In genomic region chr22:35973388-35973787, GRCh38 we compare ENCODE assay signal across 13 cellular contexts. TPM values are rescaled to one million over a fixed set of nuclear protein-coding genes. Genes with fewer than 3 reads are reported as not detected.
DNase-seq lines count a peak whose midpoint lies in the region; ATAC-seq and TF ChIP-seq lines count a peak whose summit lies in the region.
"Had no signal": no experiment of that assay in that cellular context is flagged by ENCODE, and none has a peak within 500 bp of the region (broad histone marks: within the 10 kb centered on the region; RNA-seq: fewer than 3 reads in every experiment).

No MANE protein-coding gene starts in this region.

- ATAC-seq in body of pancreas (peak; percentile 82), lower lobe of right lung (peak in 1 of 2 donors; percentile 27), GM21576 (IDR thresholded peaks at IDR 0.05; ENCODE audit: unreplicated experiment) (no peak), psoas muscle (no peak)
- no peak for ATAC-seq in activated CD4-positive, CD25-positive, alpha-beta regulatory T cell treated with anti-CD3 and anti-CD28 coated beads, Interleukin-2, amount 50 U/mL, for 24 hours

- H3K9ac ChIP-seq in smooth muscle cell (ENCODE audit: low read depth): no peak overlapping the region

- H3K4me2 ChIP-seq in smooth muscle cell: peak overlapping the region; percentile 80

- H3K27ac ChIP-seq in ACC112 (ENCODE audit: low read depth, low read length) (0 out of 2 replicates have a peak overlapping the region, but pooled peaks have one; percentile 51), body of pancreas (peak overlapping the region; percentile 70 to 92 (median 78)), lower lobe of right lung (peak overlapping the region; percentile 75), smooth muscle cell (ENCODE audit: low read depth) (peak overlapping the region; percentile 68), psoas muscle (no peak overlapping the region)
- H3K27ac ChIP-seq: SJCRH30 had no signal

- TF ChIP-seq POLR2A in body of pancreas (IDR thresholded peaks at IDR 0.05): no peak

- H4K20me1 ChIP-seq in smooth muscle cell (ENCODE audit: low read depth): peaks cover 92% of the 10 kb centered on the region

- peak; percentile 31 to 63 (median 42) for DNase-seq in body of pancreas
- DNase-seq in lower lobe of right lung: no peak
- no peak for DNase-seq in smooth muscle cell (lab: John Stamatoyannopoulos, UW; ENCODE audit: unreplicated experiment)
- no peak for DNase-seq in NCI-H748 treated with DMSO at 0.1 percent for 48 hours (lab: John Stamatoyannopoulos, UW)
- no peak for DNase-seq in psoas muscle
- DNase-seq: DMS153; effector memory CD4-positive, alpha-beta T cell; NCI-H2081; SJCRH30 had no signal

- H3K4me3 ChIP-seq in ACC112 (ENCODE audit: low read depth, low read length) (no peak overlapping the region), body of pancreas (no peak overlapping the region), lower lobe of right lung (no peak overlapping the region), smooth muscle cell (no peak overlapping the region), psoas muscle (no peak overlapping the region)
- H3K4me3 ChIP-seq: SJCRH30 had no signal

- no peaks in the 10 kb centered on the region for H3K27me3 ChIP-seq in ACC112 (ENCODE audit: insufficient read depth, low read length)
- no peaks in the 10 kb centered on the region for H3K27me3 ChIP-seq in body of pancreas
- H3K27me3 ChIP-seq in lower lobe of right lung (ENCODE audit: low read depth): no peaks in the 10 kb centered on the region
- no peaks in the 10 kb centered on the region for H3K27me3 ChIP-seq in smooth muscle cell (ENCODE audit: low read depth)
- no peaks in the 10 kb centered on the region for H3K27me3 ChIP-seq in psoas muscle (ENCODE audit: insufficient read depth in 3 of 3, low read length in 2 of 3)
- H3K27me3 ChIP-seq: adrenal gland, SJCRH30 had no signal

- H3K9me3 ChIP-seq in body of pancreas (no peaks in the 10 kb centered on the region), lower lobe of right lung (no peaks in the 10 kb centered on the region), smooth muscle cell (replicated peaks; ENCODE audit: low read depth) (no peaks in the 10 kb centered on the region), psoas muscle (no peaks in the 10 kb centered on the region)
- H3K9me3 ChIP-seq: adrenal gland had no signal

- WGBS in body of pancreas, 2 donors: 10 to 20% methylated on average over 1 of the region's 1 CpG
- WGBS in smooth muscle cell (ENCODE audit: low lambda C conversion rate): 39% methylated on average over 1 of the region's 1 CpG
- 95 to 100% (median 98%) methylated on average over 1 of the region's 1 CpG for WGBS in psoas muscle, 3 donors

- peaks cover 41% of the 10 kb centered on the region for H3K4me1 ChIP-seq in ACC112 (ENCODE audit: control insufficient read depth, insufficient read depth, low read length, unreplicated experiment)
- H3K4me1 ChIP-seq in body of pancreas: peaks cover 74% of the 10 kb centered on the region
- peaks cover 60% of the 10 kb centered on the region for H3K4me1 ChIP-seq in lower lobe of right lung
- peaks cover 50% of the 10 kb centered on the region for H3K4me1 ChIP-seq in smooth muscle cell (ENCODE audit: low read depth)
- peaks cover 26% of the 10 kb centered on the region for H3K4me1 ChIP-seq in psoas muscle

- H3K36me3 ChIP-seq in ACC112 (ENCODE audit: insufficient read depth, low read length): no peaks in the 10 kb centered on the region
- no peaks in the 10 kb centered on the region for H3K36me3 ChIP-seq in body of pancreas (replicated peaks in 1 of 2; ENCODE audit: insufficient read depth in 1 of 2, low read depth in 2 of 2)
- no peaks in the 10 kb centered on the region for H3K36me3 ChIP-seq in lower lobe of right lung
- no peaks in the 10 kb centered on the region for H3K36me3 ChIP-seq in smooth muscle cell (ENCODE audit: low read depth)
- H3K36me3 ChIP-seq in psoas muscle (ENCODE audit: insufficient read depth in 1 of 2, low read depth in 1 of 2): no peaks in the 10 kb centered on the region
- H3K36me3 ChIP-seq: adrenal gland, SJCRH30 had no signal

- H3F3A ChIP-seq in smooth muscle cell (ENCODE audit: low read depth): peaks cover 48% of the 10 kb centered on the region

- intact Hi-C loops in body of pancreas (cut with DNase I): no loop called here
- intact Hi-C loops in lower lobe of right lung (cut with DNase I): no loop called here
- intact Hi-C loops in psoas muscle (cut with DNase I): loop anchor here in 1 of 2 donors (5.0 kb wide), 1 partner anchor 34 kb away; no protein-coding TSS in a partner anchor

- H3K79me2 ChIP-seq in ACC112 (ENCODE audit: control insufficient read depth, insufficient read depth, low read length, unreplicated experiment) (peaks cover 35% of the 10 kb centered on the region), smooth muscle cell (ENCODE audit: low read depth) (peaks cover 85% of the 10 kb centered on the region)

- TF ChIP-seq CTCF in body of pancreas (IDR thresholded peaks at IDR 0.05): no peak
- no peak for TF ChIP-seq CTCF in lower lobe of right lung (IDR thresholded peaks at IDR 0.05)
- no peak for TF ChIP-seq CTCF in smooth muscle cell (IDR thresholded peaks at IDR 0.05; ENCODE audit: borderline replicate concordance, insufficient read depth, poor library complexity, severe bottlenecking)
- TF ChIP-seq CTCF in psoas muscle (IDR thresholded peaks at IDR 0.05): no peak

- no peak overlapping the region for H2AFZ ChIP-seq in ACC112 (ENCODE audit: low read length, unreplicated experiment)
- no peak overlapping the region for H2AFZ ChIP-seq in smooth muscle cell (ENCODE audit: low read depth)

RNA-seq across cellular contexts. Expression of gene RBFOX2, which starts 55.2 kb away (rescaled TPM):
- 10 to 100 TPM; 28.7 to 31.1 TPM for total RNA-seq in body of pancreas
- total RNA-seq in lower lobe of right lung: 50.1 TPM
- 144 and 168 TPM in 2 replicates for total RNA-seq in smooth muscle cell
- polyA plus RNA-seq in smooth muscle cell: 128 and 151 TPM in 2 replicates
- 10 to 100 TPM; 28.4 to 50.4 (median 36.8) TPM for total RNA-seq in psoas muscle
- 10 to 100 TPM in 2 of 3 donors, 1 to 10 TPM in 1; 7.7 to 20.5 (median 10.4) TPM for polyA plus RNA-seq in psoas muscle

Comparison
In these comparisons a context has a peak if more than half of its experiments do, and no peak if none do; other contexts are left out.
1. DNase-seq: peak in body of pancreas (4 of 4); none in lower lobe of right lung (single experiment), smooth muscle cell (single experiment), NCI-H748 treated with DMSO at 0.1 percent for 48 hours (single experiment) and psoas muscle (0 of 2).